Comparison of ENCODE assay signal across 33 cellular contexts in the genomic region with DNA sequence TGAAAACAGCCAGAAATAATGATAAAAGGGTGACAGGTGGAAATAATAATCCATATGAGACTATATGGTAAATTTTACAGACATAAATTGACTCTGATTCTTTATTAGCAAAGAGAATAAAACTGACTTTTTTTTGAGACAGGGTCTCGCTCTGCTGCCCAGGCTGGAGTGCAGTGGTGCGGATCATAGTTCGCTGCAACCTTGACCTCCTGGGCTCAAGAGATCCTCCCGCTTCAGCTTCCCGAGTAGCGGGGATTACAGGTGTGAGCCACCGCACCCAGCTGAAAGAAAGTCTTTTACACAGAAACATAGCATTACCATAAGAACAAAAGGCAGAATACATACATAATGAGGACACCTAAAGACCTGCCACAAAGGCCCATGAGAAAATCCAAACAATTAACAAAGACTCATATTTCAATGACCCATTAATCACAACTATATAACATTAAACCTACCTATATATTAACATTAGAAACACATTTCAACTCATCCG.
"Had no signal": no experiment of that assay in that cellular context is flagged by ENCODE, and none has a peak within 500 bp of the region (broad histone marks: within the 10 kb centered on the region; RNA-seq: fewer than 3 reads in every experiment).

No MANE protein-coding gene starts in this region.

- H3K4me3 Mint-ChIP-seq: activated CD4-positive, alpha-beta memory T cell treated with anti-CD3 and anti-CD28 coated beads, Interleukin-2, amount 10 ng/mL, durations not matched to agents 7 days and 5 days; activated CD4-positive, alpha-beta T cell treated with anti-CD3 and anti-CD28 coated beads, Interleukin-2, amount 10 ng/mL, durations not matched to agents 7 days and 5 days; activated naive CD4-positive, alpha-beta T cell treated with anti-CD3 and anti-CD28 coated beads, Interleukin-2, amount 10 ng/mL, durations not matched to agents 7 days and 5 days; activated naive CD8-positive, alpha-beta T cell treated with anti-CD3 and anti-CD28 coated beads, Interleukin-2, amount 10 ng/mL, durations not matched to agents 7 days and 5 days; activated T-cell treated with anti-CD3 and anti-CD28 coated beads, Interleukin-2, amount 50 U/mL, for 24 hours; activated T-cell treated with anti-CD3 and anti-CD28 coated beads, Interleukin-2, amount 50 U/mL, for 72 hours; brain; dendritic cell treated with granulocyte-macrophage colony-stimulating factor and Interleukin-4, amounts not matched to agents 40 ng/mL and 50 ng/mL, for 4 days; endodermal cell; T-helper 17 cell; T-helper 2 cell treated with Interferon-gamma antibody and Interleukin-4, amounts not matched to agents 5 μg/mL and 100 μg/mL, for 36 hours had no signal

- DNase-seq: activated CD4-positive, alpha-beta memory T cell treated with anti-CD3 and anti-CD28 coated beads, Interleukin-2, amount 10 ng/mL, durations not matched to agents 7 days and 5 days; activated CD4-positive, alpha-beta T cell treated with anti-CD3 and anti-CD28 coated beads for 1 hour; activated CD4-positive, alpha-beta T cell treated with anti-CD3 and anti-CD28 coated beads for 4 hours; activated CD4-positive, alpha-beta T cell treated with anti-CD3 and anti-CD28 coated beads, Interleukin-2, amount 10 ng/mL, durations not matched to agents 7 days and 5 days; activated CD4-positive, alpha-beta T cell treated with anti-CD3 and anti-CD28 coated beads, Interleukin-2, amount 50 U/mL, for 4 hours; activated CD8-positive, alpha-beta memory T cell treated with anti-CD3 and anti-CD28 coated beads, Interleukin-2, amount 50 U/mL, for 48 hours; activated gamma-delta T cell; activated naive CD4-positive, alpha-beta T cell; activated naive CD4-positive, alpha-beta T cell treated with anti-CD3 and anti-CD28 coated beads, Interleukin-2, amount 10 ng/mL, durations not matched to agents 7 days and 5 days; activated naive CD8-positive, alpha-beta T cell treated with anti-CD3 and anti-CD28 coated beads, Interleukin-2, amount 10 ng/mL, durations not matched to agents 7 days and 5 days; activated T-cell treated with anti-CD3 and anti-CD28 coated beads for 4 hours; activated T-cell treated with anti-CD3 and anti-CD28 coated beads, Interleukin-2, amount 50 U/mL, for 24 hours; activated T-cell treated with anti-CD3 and anti-CD28 coated beads, Interleukin-2, amount 50 U/mL, for 72 hours; central memory CD4-positive, alpha-beta T cell; cerebellar nuclear complex; dorsolateral prefrontal cortex; effector memory CD4-positive, alpha-beta T cell; endodermal cell; erythroblast; foreskin keratinocyte; gastrocnemius medialis; hippocampal formation; T-helper 17 cell; T1000 had no signal

- H3K27me3 Mint-ChIP-seq: activated CD4-positive, alpha-beta memory T cell treated with anti-CD3 and anti-CD28 coated beads, Interleukin-2, amount 10 ng/mL, durations not matched to agents 7 days and 5 days; brain had no signal

- H3K27me3 ChIP-seq: ascending aorta, breast epithelium, cardiac muscle cell, foreskin keratinocyte had no signal

- H3K36me3 ChIP-seq: ascending aorta, breast epithelium, cardiac muscle cell, esophagus muscularis mucosa, gastrocnemius medialis had no signal

- H3K27ac Mint-ChIP-seq: activated CD4-positive, alpha-beta memory T cell treated with anti-CD3 and anti-CD28 coated beads, Interleukin-2, amount 10 ng/mL, durations not matched to agents 7 days and 5 days; activated CD4-positive, alpha-beta T cell treated with anti-CD3 and anti-CD28 coated beads, Interleukin-2, amount 10 ng/mL, durations not matched to agents 7 days and 5 days; activated naive CD4-positive, alpha-beta T cell treated with anti-CD3 and anti-CD28 coated beads, Interleukin-2, amount 10 ng/mL, durations not matched to agents 7 days and 5 days; activated naive CD4-positive, alpha-beta T cell treated with anti-CD3 and anti-CD28 coated beads, Interleukin-2, amount 50 U/mL, for 72 hours; activated naive CD8-positive, alpha-beta T cell treated with anti-CD3 and anti-CD28 coated beads, Interleukin-2, amount 10 ng/mL, durations not matched to agents 7 days and 5 days; activated T-cell treated with anti-CD3 and anti-CD28 coated beads, Interleukin-2, amount 50 U/mL, for 24 hours; activated T-cell treated with anti-CD3 and anti-CD28 coated beads, Interleukin-2, amount 50 U/mL, for 72 hours; brain; dendritic cell treated with granulocyte-macrophage colony-stimulating factor and Interleukin-4, amounts not matched to agents 40 ng/mL and 50 ng/mL, for 4 days; endodermal cell; T-helper 17 cell; T-helper 2 cell treated with Interferon-gamma antibody and Interleukin-4, amounts not matched to agents 5 μg/mL and 100 μg/mL, for 36 hours had no signal

- H3K27ac ChIP-seq: ascending aorta, breast epithelium, cardiac muscle cell, coronary artery, dorsolateral prefrontal cortex, esophagus muscularis mucosa, foreskin keratinocyte, gastrocnemius medialis had no signal

- H3K4me1 ChIP-seq: ascending aorta, breast epithelium, esophagus muscularis mucosa, foreskin keratinocyte, gastrocnemius medialis had no signal

- H3K36me3 Mint-ChIP-seq: activated naive CD4-positive, alpha-beta T cell treated with anti-CD3 and anti-CD28 coated beads, Interleukin-2, amount 10 ng/mL, durations not matched to agents 7 days and 5 days; activated naive CD8-positive, alpha-beta T cell treated with anti-CD3 and anti-CD28 coated beads, Interleukin-2, amount 10 ng/mL, durations not matched to agents 7 days and 5 days; brain had no signal

- ATAC-seq: activated naive CD4-positive, alpha-beta T cell treated with anti-CD3 and anti-CD28 coated beads, Interleukin-2, amount 50 U/mL, for 72 hours; activated T-cell treated with anti-CD3 and anti-CD28 coated beads, Interleukin-2, amount 50 U/mL, for 72 hours; foreskin keratinocyte; gastrocnemius medialis; T-helper 17 cell had no signal

- H3K4me3 ChIP-seq: ascending aorta, breast epithelium, cardiac muscle cell, coronary artery, dorsolateral prefrontal cortex, esophagus muscularis mucosa, gastrocnemius medialis had no signal

- H3K9me3 ChIP-seq: ascending aorta, esophagus muscularis mucosa, gastrocnemius medialis had no signal

- H3K4me1 Mint-ChIP-seq: activated CD4-positive, alpha-beta memory T cell treated with anti-CD3 and anti-CD28 coated beads, Interleukin-2, amount 10 ng/mL, durations not matched to agents 7 days and 5 days; activated CD4-positive, alpha-beta T cell treated with anti-CD3 and anti-CD28 coated beads, Interleukin-2, amount 10 ng/mL, durations not matched to agents 7 days and 5 days; activated naive CD4-positive, alpha-beta T cell treated with anti-CD3 and anti-CD28 coated beads, Interleukin-2, amount 10 ng/mL, durations not matched to agents 7 days and 5 days; activated naive CD8-positive, alpha-beta T cell treated with anti-CD3 and anti-CD28 coated beads, Interleukin-2, amount 10 ng/mL, durations not matched to agents 7 days and 5 days; brain; endodermal cell; T-helper 17 cell had no signal
